Comparison of ENCODE assay signal across 1 cellular context in genomic region chr2:120660771-120661459, GRCh38.
TF ChIP-seq lines count a peak whose summit lies in the region.

No MANE protein-coding gene starts in this region.

TF ChIP-seq in GM23338, 12 proteins besides CTCF, POLR2A, EP300 and RAD21 (continued from another document):
- TF ChIP-seq ZNF462 (CRISPR knock-in tag; IDR thresholded peaks at IDR 0.05) = no peak
